Comparison of ENCODE assay signal across 8 cellular contexts in the genomic region with DNA sequence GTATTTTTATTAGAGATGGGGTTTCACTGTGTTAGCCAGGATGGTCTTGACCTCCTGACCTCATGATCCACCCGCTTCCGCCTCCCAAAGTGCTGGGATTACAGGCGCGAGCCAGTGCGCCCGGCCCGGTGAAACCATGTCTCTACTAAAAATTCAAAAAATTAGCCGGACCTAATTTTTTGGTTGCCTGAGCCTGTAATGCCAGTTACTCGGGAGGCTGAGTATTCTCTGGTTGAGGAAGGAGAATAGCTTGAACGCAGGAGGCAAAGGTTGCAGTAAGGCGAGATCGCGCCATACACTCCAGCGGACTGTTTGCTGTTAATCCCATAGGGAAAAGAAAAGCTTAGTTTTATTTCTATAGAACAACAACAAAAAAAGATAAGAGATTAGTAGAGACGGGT. TPM values are rescaled to one million over a fixed set of nuclear protein-coding genes. Genes with fewer than 3 reads are reported as not detected.
A peak's percentile ranks its signal among the peaks of the same experiment; 100 is the strongest.
DNase-seq lines count a peak whose midpoint lies in the region; ATAC-seq and TF ChIP-seq lines count a peak whose summit lies in the region.

No MANE protein-coding gene starts in this region.

- no peaks in the 10 kb centered on the region for H3K27me3 Mint-ChIP-seq in stimulated activated naive CD8-positive, alpha-beta T cell treated with anti-CD3 and anti-CD28 coated beads, Interleukin-15, Interleukin-2, amounts not matched to agents 100 ng/mL and 50 ng/mL, for 24 hours
- H3K27me3 Mint-ChIP-seq in brain, result peaks cover 3% of the 10 kb centered on the region
- H3K27me3 Mint-ChIP-seq in memory B cell, result no peaks in the 10 kb centered on the region

- H3K27ac ChIP-seq in aorta (ENCODE audit: low read depth in 1 of 2, low read length in 2 of 2), result peak overlapping the region in 1 of 2 donors; percentile 87

- no peaks in the 10 kb centered on the region for H3K36me3 ChIP-seq in aorta (ENCODE audit: control insufficient read depth in 1 of 2, insufficient read depth in 2 of 2, low read length in 1 of 2)

- ATAC-seq in stimulated activated naive CD8-positive, alpha-beta T cell treated with anti-CD3 and anti-CD28 coated beads, Interleukin-15, Interleukin-2, amounts not matched to agents 100 U/mL and 50 U/mL, for 24 hours, result no peak
- ATAC-seq in memory B cell (ENCODE audit: low read depth) (no peak), aorta (ENCODE audit: low FRiP score) (peak; percentile 43)

- no peaks in the 10 kb centered on the region for H3K9me3 Mint-ChIP-seq in stimulated activated naive CD8-positive, alpha-beta T cell treated with anti-CD3 and anti-CD28 coated beads, Interleukin-15, Interleukin-2, amounts not matched to agents 100 ng/mL and 50 ng/mL, for 24 hours
- H3K9me3 Mint-ChIP-seq in brain, result peaks cover 0 to 2% (median 0%) of the 10 kb centered on the region in 5 experiments
- H3K9me3 Mint-ChIP-seq in memory B cell, result no peaks in the 10 kb centered on the region

- peak overlapping the region; percentile 23 to 27 for H3K4me3 ChIP-seq in aorta (ENCODE audit: low read length in 2 of 2)

- TF ChIP-seq CTCF in brain (conservative IDR thresholded peaks at IDR 0.05), result no peak

- H3K36me3 Mint-ChIP-seq in stimulated activated naive CD8-positive, alpha-beta T cell treated with anti-CD3 and anti-CD28 coated beads, Interleukin-15, Interleukin-2, amounts not matched to agents 100 ng/mL and 50 ng/mL, for 24 hours (ENCODE audit: low read depth), result no peaks in the 10 kb centered on the region
- H3K36me3 Mint-ChIP-seq in brain, result no peaks in the 10 kb centered on the region
- H3K36me3 Mint-ChIP-seq in memory B cell, result no peaks in the 10 kb centered on the region

- no peak for DNase-seq in stimulated activated naive CD8-positive, alpha-beta T cell treated with anti-CD3 and anti-CD28 coated beads, Interleukin-15, Interleukin-2, amounts not matched to agents 100 U/mL and 50 U/mL, for 24 hours
- DNase-seq in memory B cell (ENCODE audit: low spot score in 2 of 2) (no peak), aorta (no peak), KBM-7 (no peak), cerebellar cortex (ENCODE audit: low spot score) (no peak), hypothalamus (lab: John Stamatoyannopoulos, UW) (no peak)

- intact Hi-C loops in aorta (cut with DNase I), result no loop called here

- H3K4me1 ChIP-seq in aorta (ENCODE audit: control insufficient read depth in 1 of 2, insufficient read depth in 2 of 2, low read length in 2 of 2), result no peaks in the 10 kb centered on the region

- 44 to 46% methylated on average over 15 of the region's 15 CpGs for WGBS in aorta, 2 donors

- no peaks in the 10 kb centered on the region for H3K9me3 ChIP-seq in aorta (ENCODE audit: control insufficient read depth, low read length)

- peaks cover 32% of the 10 kb centered on the region for H3K4me1 Mint-ChIP-seq in stimulated activated naive CD8-positive, alpha-beta T cell treated with anti-CD3 and anti-CD28 coated beads, Interleukin-15, Interleukin-2, amounts not matched to agents 100 ng/mL and 50 ng/mL, for 24 hours (ENCODE audit: low read depth)
- peaks cover 23% of the 10 kb centered on the region for H3K4me1 Mint-ChIP-seq in brain
- H3K4me1 Mint-ChIP-seq in memory B cell, result peaks cover 11% of the 10 kb centered on the region

- peak overlapping the region; percentile 99 for H3K27ac Mint-ChIP-seq in stimulated activated naive CD8-positive, alpha-beta T cell treated with anti-CD3 and anti-CD28 coated beads, Interleukin-15, Interleukin-2, amounts not matched to agents 100 ng/mL and 50 ng/mL, for 24 hours
- H3K27ac Mint-ChIP-seq in brain (peak overlapping the region; percentile 98 to 100 (median 100)), memory B cell (peak overlapping the region; percentile 99)

- in situ Hi-C loops in KBM-7 (cut with MboI; ENCODE audit: low pct_unique_long_range_greater_than_20kb, low sequenced_read_pairs), result no loop called here

- peak overlapping the region; percentile 85 for H3K4me3 Mint-ChIP-seq in stimulated activated naive CD8-positive, alpha-beta T cell treated with anti-CD3 and anti-CD28 coated beads, Interleukin-15, Interleukin-2, amounts not matched to agents 100 ng/mL and 50 ng/mL, for 24 hours
- peak overlapping the region; percentile 84 to 91 (median 88) for H3K4me3 Mint-ChIP-seq in brain
- peak overlapping the region; percentile 89 for H3K4me3 Mint-ChIP-seq in memory B cell

- peaks cover 0 to 4% of the 10 kb centered on the region in 2 donors for H3K27me3 ChIP-seq in aorta (ENCODE audit: control insufficient read depth in 1 of 2, insufficient read depth in 2 of 2, low read length in 1 of 2)

RNA-seq across cellular contexts. Expression of a gene that starts 29.9 kb away (rescaled TPM):
- polyA plus RNA-seq in brain (ENCODE audit: insufficient read depth, low read depth, low replicate concordance) (not detected), aorta (not detected)
- total RNA-seq in aorta, result not detected

RNA-seq across cellular contexts. Expression of a gene that starts 55.1 kb away (rescaled TPM):
- polyA plus RNA-seq in brain (ENCODE audit: insufficient read depth, low read depth, low replicate concordance), result 115 TPM
- 100 to 1,000 TPM; 354 to 536 TPM for total RNA-seq in aorta
- 100 to 1,000 TPM in 1 of 2 donors, 10 to 100 TPM in 1; 83.1 to 169 TPM for polyA plus RNA-seq in aorta
